27 cellular contexts compared by ENCODE assay signal in genomic region chr4:10643600-10644425, GRCh38. TPM values are rescaled to one million over a fixed set of nuclear protein-coding genes. Genes with fewer than 3 reads are reported as not detected.
A peak's percentile ranks its signal among the peaks of the same experiment; 100 is the strongest.
DNase-seq lines count a peak whose midpoint lies in the region; ATAC-seq, FAIRE-seq and TF ChIP-seq lines count a peak whose summit lies in the region.
"Had no signal": no experiment of that assay in that cellular context is flagged by ENCODE, and none has a peak within 500 bp of the region (broad histone marks: within the 10 kb centered on the region; RNA-seq: fewer than 3 reads in every experiment).

No MANE protein-coding gene starts in this region.

- DNase-seq in ELR (ENCODE audit: low read depth): peak; percentile 31
- peak; percentile 23 for DNase-seq in M059J (ENCODE audit: low read depth)
- DNase-seq in GM12878 (ENCODE audit: low read depth, low spot score): no peak
- DNase-seq in left colon: no peak
- DNase-seq in NCI-H146 treated with DMSO at 0.1 percent for 48 hours (lab: John Stamatoyannopoulos, UW; ENCODE audit: unreplicated experiment): no peak
- DNase-seq in prostate gland (ENCODE audit: low spot score): no peak
- no peak for DNase-seq in activated naive CD4-positive, alpha-beta T cell (lab: John Stamatoyannopoulos, UW)
- DNase-seq: CD4-positive, CD25-positive, alpha-beta regulatory T cell; COR-L47; DND-41; H9; KG1; NCI-H1105; NCI-H1694; NCI-H2081 treated with DMSO at 0.1 percent for 48 hours; NCI-H2171 treated with DMSO at 0.1 percent for 48 hours; NCI-H446; NCI-H526; SHP77; SW 1271 had no signal

- RAD21 ChIA-PET in GM12878 (lab: Charles Lee; ENCODE audit: unreplicated experiment): interaction anchor here (1.3 kb wide), 1 partner anchor 30 kb away, joined by 4 read pairs; no protein-coding TSS in a partner anchor

- WGBS in GM12878 (ENCODE audit: insufficient coverage, insufficient replicate concordance, low lambda C conversion rate, missing lambda C conversion rate): 32% methylated on average over 5 of the region's 5 CpGs
- WGBS in prostate gland: 51% methylated on average over 5 of the region's 5 CpGs

- H3K79me2 ChIP-seq in GM12878 (ENCODE audit: control insufficient read depth, insufficient read depth, low read length): no peaks in the 10 kb centered on the region

- no peaks in the 10 kb centered on the region for H3K36me3 ChIP-seq in GM12878 (ENCODE audit: control insufficient read depth in 2 of 2, insufficient read depth in 2 of 2, low read length in 1 of 2)
- H3K36me3 ChIP-seq in prostate gland: no peaks in the 10 kb centered on the region

- TF ChIP-seq CTCF in GM12878 (IDR thresholded peaks at IDR 0.05 in 2 of 3, conservative IDR thresholded peaks at IDR 0.05 in 1 of 3; ENCODE audit: control insufficient read depth in 2 of 3, extremely low read depth in 1 of 3, insufficient read depth in 1 of 3, low read depth in 3 of 3, low read length in 3 of 3) (no peak), prostate gland (IDR thresholded peaks at IDR 0.05) (no peak)

- SMC1A ChIA-PET in GM12878 (lab: Charles Lee; ENCODE audit: uncharacterized antibody, unreplicated experiment): interaction anchor here (0.7 to 1.8 kb wide), 3 partner anchors 10 to 20 kb away, joined by 3 to 4 read pairs (median 3); no protein-coding TSS in a partner anchor

- POLR2A ChIA-PET in GM12878 (lab: Charles Lee): no interaction called here

- CTCF ChIA-PET in GM12878 (lab: Yijun Ruan, JAX): interaction anchor here (0.9 to 1.7 kb wide), 2 partner anchors 20 to 780 kb away, joined by 3 to 4 read pairs; no protein-coding TSS in a partner anchor

- no peak overlapping the region for H3K27ac ChIP-seq in GM12878 (ENCODE audit: control insufficient read depth, insufficient read depth)
- no peak overlapping the region for H3K27ac ChIP-seq in prostate gland
- H3K27ac ChIP-seq: A549, SK-N-MC had no signal

- TF ChIP-seq RAD21 in GM12878 (IDR thresholded peaks at IDR 0.05; ENCODE audit: insufficient read depth, low read depth, low read length): no peak

- no peak for TF ChIP-seq EP300 in GM12878 (IDR thresholded peaks at IDR 0.05; ENCODE audit: borderline replicate concordance in 1 of 2, control insufficient read depth in 1 of 2, low read depth in 2 of 2, low read length in 2 of 2)

- H3K9me3 ChIP-seq in GM12878 (replicated peaks; ENCODE audit: control insufficient read depth, insufficient read depth, low read length) (peaks cover 16% of the 10 kb centered on the region; the same call in 2 of the 3 replicates), prostate gland (no peaks in the 10 kb centered on the region)
- H3K9me3 ChIP-seq: A549 had no signal

- no peak overlapping the region for H3K9ac ChIP-seq in GM12878 (ENCODE audit: control insufficient read depth, insufficient read depth, low read length)

- H3K4me1 ChIP-seq in GM12878 (ENCODE audit: control insufficient read depth, insufficient read depth, low read length) (peaks cover 3% of the 10 kb centered on the region), prostate gland (replicated peaks) (no peaks in the 10 kb centered on the region)
- H3K4me1 ChIP-seq: A549 had no signal

- intact Hi-C loops in GM12878 (cut with micrococcal nuclease; ENCODE audit: unreplicated experiment) (no loop called here), left colon (cut with DNase I, micrococcal nuclease) (no loop called here), prostate gland (cut with DNase I) (no loop called here)

- ATAC-seq in GM12878 (no peak), left colon (peak; percentile 19), GM21447 (IDR thresholded peaks at IDR 0.05; ENCODE audit: unreplicated experiment) (no peak)
- ATAC-seq: A549 had no signal

- in situ Hi-C loops in GM12878 (cut with MboI): no loop called here

- H3K4me3 ChIP-seq in GM12878 (no peak overlapping the region), prostate gland (no peak overlapping the region)
- H3K4me3 ChIP-seq: A549, SK-N-MC had no signal

- no peak for FAIRE-seq in GM12878 (lab: Jason Lieb, UNC)
- FAIRE-seq: A549, G401.6 had no signal

- no peak overlapping the region for H2AFZ ChIP-seq in GM12878 (ENCODE audit: control insufficient read depth, low read depth, low read length)

- no peak overlapping the region for H3K4me2 ChIP-seq in GM12878 (ENCODE audit: control insufficient read depth, insufficient read depth)
- H3K4me2 ChIP-seq: A549 had no signal

- no peaks in the 10 kb centered on the region for H4K20me1 ChIP-seq in GM12878 (ENCODE audit: control insufficient read depth, insufficient read depth)

- no TSS peak for BruUV-seq in GM12878 (replicated peaks; lab: Mats Ljungman, UMichigan)

- TF ChIP-seq POLR2A in GM12878 (IDR thresholded peaks at IDR 0.05; ENCODE audit: low read depth, low read length) (no peak), prostate gland (IDR thresholded peaks at IDR 0.05) (no peak)

- no peaks in the 10 kb centered on the region for H3K27me3 ChIP-seq in GM12878 (replicated peaks in 1 of 2; ENCODE audit: control insufficient read depth in 2 of 2, insufficient read depth in 2 of 2, low read length in 1 of 2)
- no peaks in the 10 kb centered on the region for H3K27me3 ChIP-seq in prostate gland (replicated peaks; ENCODE audit: insufficient read depth)

TF ChIP-seq in GM12878, 131 proteins besides CTCF, POLR2A, EP300 and RAD21:
- TF ChIP-seq POU2F2 (IDR thresholded peaks at IDR 0.05; ENCODE audit: borderline replicate concordance, low read depth, low read length) (no peak), RUNX3 (IDR thresholded peaks at IDR 0.05; ENCODE audit: low read length) (peak; percentile 68; the same call in 1 of the 2 replicates), TCF7 (IDR thresholded peaks at IDR 0.05; ENCODE audit: borderline replicate concordance) (peak; percentile 70), NBN (IDR thresholded peaks at IDR 0.05) (no peak), FOXM1 (IDR thresholded peaks at IDR 0.05; ENCODE audit: low read depth, low read length) (peak; percentile 31; the same call in 1 of the 2 replicates), ZNF24 (IDR thresholded peaks at IDR 0.05) (no peak), ZNF217 (IDR thresholded peaks at IDR 0.05) (no peak), NFIC (IDR thresholded peaks at IDR 0.05; ENCODE audit: low read depth, low read length) (peak; percentile 64; the same call in 1 of the 2 replicates)

RNA-seq across cellular contexts. Expression of gene CLNK, which starts 40.8 kb away (rescaled TPM):
- total RNA-seq in M059J (2014; rRNA removed; shearing (Covaris generic)): not detected in 2 replicates
- total RNA-seq in GM12878 (2013; cell fraction: nucleolus; rRNA removed): 19.6 and 20.8 TPM in 2 replicates
- 2.1 and 2.2 TPM in 2 replicates for total RNA-seq in GM12878 (2014; rRNA removed)
- 2.3 and 2.8 TPM in 2 replicates for total RNA-seq in GM12878 (2014; rRNA removed; fragmentation: Illumina TruSeq; extraction: Trizol)
- total RNA-seq in GM12878 (2021): 2.5 and 2.8 TPM in 2 replicates
- 0.91 TPM for polyA plus RNA-seq in GM12878 (2011; ENCODE audit: low read depth)
- 14.3 and 19.3 TPM in 2 replicates for polyA plus RNA-seq in GM12878 (2011; rRNA removed)
- polyA plus RNA-seq in GM12878 (2011; cell fraction: cytosol; rRNA removed): 5.8 and 6.3 TPM in 2 replicates
- 16.8 and 20.7 TPM in 2 replicates for polyA plus RNA-seq in GM12878 (2011; cell fraction: nucleus; rRNA removed)
- polyA plus RNA-seq in GM12878 (2012): 1.4 and 1.9 TPM in 2 replicates
- 2.9 and 3.1 TPM in 2 replicates for polyA plus RNA-seq in GM12878 (2014; fragmentation: Illumina TruSeq; extraction: Trizol)
- polyA plus RNA-seq in GM12878 (2014; fragmentation: Nextera tagmentation; extraction: Ambion mirVana): 1 to 10 TPM; 2.1 to 2.6 TPM
- polyA plus RNA-seq in GM12878 (2014; rRNA removed): 2.8 and 3.2 TPM in 2 replicates
- polyA plus RNA-seq in GM12878 (2016; fragmentation: Nextera tagmentation; extraction: Ambion mirVana): 1 to 10 TPM; 2.1 to 3.0 TPM
- 13.6 and 16.8 TPM in 2 replicates for polyA minus RNA-seq in GM12878 (2011; rRNA and poly(A)+ RNA removed)
- polyA minus RNA-seq in GM12878 (2011; cell fraction: cytosol; rRNA and poly(A)+ RNA removed): 1.6 and 4.1 TPM in 2 replicates
- polyA minus RNA-seq in GM12878 (2011; cell fraction: nucleus; rRNA and poly(A)+ RNA removed): 14.6 and 15.8 TPM in 2 replicates
- total RNA-seq in left colon: under 1 TPM in 1 of 2 donors, not detected in 1; 0.06 TPM
- not detected for total RNA-seq in prostate gland
- total RNA-seq: H9, HT-29, RPMI7951 had no signal
- polyA plus RNA-seq: A549, BJ had no signal

Comparison
In these comparisons a context has a peak if more than half of its experiments do, and no peak if none do; other contexts are left out.
1. DNase-seq: peak in ELR (single experiment) and M059J (single experiment); none in GM12878 (single experiment), left colon (0 of 2), NCI-H146 treated with DMSO at 0.1 percent for 48 hours (single experiment), prostate gland (single experiment) and activated naive CD4-positive, alpha-beta T cell (0 of 4).